9 cellular contexts compared by ENCODE assay signal in genomic region chr1:18922848-18923475, GRCh38. TPM values are rescaled to one million over a fixed set of nuclear protein-coding genes. Genes with fewer than 3 reads are reported as not detected.
A peak's percentile ranks its signal among the peaks of the same experiment; 100 is the strongest.
DNase-seq lines count a peak whose midpoint lies in the region; ATAC-seq, FAIRE-seq and TF ChIP-seq lines count a peak whose summit lies in the region.
"Had no signal": no experiment of that assay in that cellular context is flagged by ENCODE, and none has a peak within 500 bp of the region (broad histone marks: within the 10 kb centered on the region; RNA-seq: fewer than 3 reads in every experiment).

No MANE protein-coding gene starts in this region.

- H3K27me3 ChIP-seq in muscle layer of duodenum (ENCODE audit: low read depth, low read length) (no peaks in the 10 kb centered on the region), small intestine (ENCODE audit: control insufficient read depth in 2 of 2, insufficient read depth in 2 of 2, low read length in 2 of 2) (no peaks in the 10 kb centered on the region)

- H3K9me3 ChIP-seq in muscle layer of duodenum (ENCODE audit: control insufficient read depth in 1 of 2, low read length in 2 of 2) (no peaks in the 10 kb centered on the region), small intestine (ENCODE audit: control insufficient read depth, low read depth) (no peaks in the 10 kb centered on the region)

- H3K4me1 ChIP-seq in muscle layer of duodenum (ENCODE audit: control insufficient read depth in 1 of 2, insufficient read depth in 2 of 2, low read length in 2 of 2) = peaks cover 20 to 46% of the 10 kb centered on the region in 2 donors
- peaks cover 0 to 11% of the 10 kb centered on the region in 2 donors for H3K4me1 ChIP-seq in small intestine (ENCODE audit: control insufficient read depth in 2 of 2, insufficient read depth in 1 of 2, low read depth in 1 of 2, low read length in 1 of 2)

- CTCF ChIA-PET in activated CD4-positive, alpha-beta T cell treated with anti-CD3 and anti-CD28 coated beads, Interleukin-2, amount 10 ng/mL, durations not matched to agents 7 days and 5 days (lab: Charles Lee) = interaction anchor here (0.9 to 2.4 kb wide), 7 partner anchors 10 to 340 kb away, joined by 3 to 14 read pairs (median 4); no protein-coding TSS in a partner anchor

- WGBS in small intestine, 3 donors = 68 to 79% (median 73%) methylated on average over 15 of the region's 15 CpGs

- no peaks in the 10 kb centered on the region for H3K27me3 Mint-ChIP-seq in activated CD4-positive, alpha-beta T cell treated with anti-CD3 and anti-CD28 coated beads, Interleukin-2, amount 10 ng/mL, durations not matched to agents 7 days and 5 days
- no peaks in the 10 kb centered on the region for H3K27me3 Mint-ChIP-seq in chondrocyte (ENCODE audit: low read depth)

- no peak for DNase-seq in activated CD4-positive, alpha-beta T cell treated with anti-CD3 and anti-CD28 coated beads, Interleukin-2, amount 10 ng/mL, durations not matched to agents 7 days and 5 days
- DNase-seq in activated CD4-positive, alpha-beta T cell treated with anti-CD3 and anti-CD28 coated beads for 4 hours = no peak
- DNase-seq in chondrocyte (ENCODE audit: low spot score) (no peak), urothelium cell line (ENCODE audit: low spot score) (peak; percentile 33), small intestine (no peak)
- DNase-seq in stimulated activated CD4-positive, alpha-beta T cell treated with anti-CD3 and anti-CD28 coated beads, Interleukin-1b, Interleukin-23, amount 100 ng/mL, for 48 hours = no peak
- DNase-seq: activated naive CD4-positive, alpha-beta T cell treated with Interleukin-2 at 50 U/mL for 16 hours had no signal

- peaks cover 53% of the 10 kb centered on the region for H3K4me1 Mint-ChIP-seq in activated CD4-positive, alpha-beta T cell treated with anti-CD3 and anti-CD28 coated beads, Interleukin-2, amount 10 ng/mL, durations not matched to agents 7 days and 5 days
- peaks cover 62% of the 10 kb centered on the region for H3K4me1 Mint-ChIP-seq in chondrocyte (ENCODE audit: low read depth)

- no peaks in the 10 kb centered on the region for H3K9me3 Mint-ChIP-seq in activated CD4-positive, alpha-beta T cell treated with anti-CD3 and anti-CD28 coated beads, Interleukin-2, amount 10 ng/mL, durations not matched to agents 7 days and 5 days
- no peaks in the 10 kb centered on the region for H3K9me3 Mint-ChIP-seq in chondrocyte (ENCODE audit: low read depth)

- H3K27ac ChIP-seq in muscle layer of duodenum (ENCODE audit: low read length) (peak overlapping the region; percentile 85), small intestine (ENCODE audit: low read depth in 1 of 2, low read length in 1 of 2) (peak overlapping the region in 1 of 2 donors; percentile 87)

- peaks cover 3% of the 10 kb centered on the region for H3K36me3 Mint-ChIP-seq in activated CD4-positive, alpha-beta T cell treated with anti-CD3 and anti-CD28 coated beads, Interleukin-2, amount 10 ng/mL, durations not matched to agents 7 days and 5 days (ENCODE audit: low read depth)
- peaks cover 7% of the 10 kb centered on the region for H3K36me3 Mint-ChIP-seq in chondrocyte (ENCODE audit: low read depth)

- TF ChIP-seq CTCF in chondrocyte (IDR thresholded peaks at IDR 0.05) = no peak

- no peak for ATAC-seq in GM19467 (IDR thresholded peaks at IDR 0.05; ENCODE audit: unreplicated experiment)

- POLR2A ChIA-PET in activated CD4-positive, alpha-beta T cell treated with anti-CD3 and anti-CD28 coated beads, Interleukin-2, amount 10 ng/mL, durations not matched to agents 7 days and 5 days (lab: Charles Lee) = no interaction called here

- H3K4me3 Mint-ChIP-seq in activated CD4-positive, alpha-beta T cell treated with anti-CD3 and anti-CD28 coated beads, Interleukin-2, amount 10 ng/mL, durations not matched to agents 7 days and 5 days = no peak overlapping the region
- no peak overlapping the region for H3K4me3 Mint-ChIP-seq in chondrocyte (ENCODE audit: unreplicated experiment)

- peak overlapping the region; percentile 86 for H3K27ac Mint-ChIP-seq in activated CD4-positive, alpha-beta T cell treated with anti-CD3 and anti-CD28 coated beads, Interleukin-2, amount 10 ng/mL, durations not matched to agents 7 days and 5 days
- H3K27ac Mint-ChIP-seq in chondrocyte (ENCODE audit: unreplicated experiment) = peak overlapping the region; percentile 97

- H3K36me3 ChIP-seq in muscle layer of duodenum (ENCODE audit: control insufficient read depth in 1 of 2, insufficient read depth in 2 of 2, low read length in 2 of 2) (peaks cover 4 to 10% of the 10 kb centered on the region in 2 donors), small intestine (ENCODE audit: control insufficient read depth in 2 of 2, insufficient read depth in 2 of 2, low read length in 2 of 2) (no peaks in the 10 kb centered on the region)

- peak overlapping the region; percentile 1 to 46 for H3K4me3 ChIP-seq in muscle layer of duodenum (ENCODE audit: low read depth in 1 of 2, low read length in 2 of 2)
- no peak overlapping the region for H3K4me3 ChIP-seq in small intestine (ENCODE audit: low read depth in 1 of 2, low read length in 2 of 2)

- FAIRE-seq in urothelium cell line (lab: Jason Lieb, UNC) (no peak), small intestine (lab: Jason Lieb, UNC) (no peak)

RNA-seq across cellular contexts. Expression of gene ALDH4A1, which starts 20.6 kb away (rescaled TPM):
- total RNA-seq in activated CD4-positive, alpha-beta T cell treated with anti-CD3 and anti-CD28 coated beads, Interleukin-2, amount 10 ng/mL, durations not matched to agents 7 days and 5 days = 1 to 10 TPM; 4.3 to 5.9 TPM
- total RNA-seq in chondrocyte = 9.3 to 15.0 TPM (median 14.2 TPM) in 3 replicates
- polyA plus RNA-seq in small intestine = 1 to 10 TPM in 1 of 3 donors, under 1 TPM in 2; 0.22 to 6.3 (median 0.81) TPM

RNA-seq across cellular contexts. Expression of gene IFFO2, which starts 33.5 kb away (rescaled TPM):
- total RNA-seq in activated CD4-positive, alpha-beta T cell treated with anti-CD3 and anti-CD28 coated beads, Interleukin-2, amount 10 ng/mL, durations not matched to agents 7 days and 5 days = 10 to 100 TPM; 20.4 to 21.7 TPM
- total RNA-seq in chondrocyte = 13.9 to 18.9 TPM (median 18.8 TPM) in 3 replicates
- 1 to 10 TPM in 2 of 3 donors, under 1 TPM in 1; 0.22 to 3.5 (median 1.4) TPM for polyA plus RNA-seq in small intestine

Comparison
In these comparisons a context has a peak if more than half of its experiments do, and no peak if none do; other contexts are left out.
1. H3K4me3 ChIP-seq: peak in muscle layer of duodenum (2 of 2); none in small intestine (0 of 2).